10 cellular contexts compared by ENCODE assay signal in the genomic region with DNA sequence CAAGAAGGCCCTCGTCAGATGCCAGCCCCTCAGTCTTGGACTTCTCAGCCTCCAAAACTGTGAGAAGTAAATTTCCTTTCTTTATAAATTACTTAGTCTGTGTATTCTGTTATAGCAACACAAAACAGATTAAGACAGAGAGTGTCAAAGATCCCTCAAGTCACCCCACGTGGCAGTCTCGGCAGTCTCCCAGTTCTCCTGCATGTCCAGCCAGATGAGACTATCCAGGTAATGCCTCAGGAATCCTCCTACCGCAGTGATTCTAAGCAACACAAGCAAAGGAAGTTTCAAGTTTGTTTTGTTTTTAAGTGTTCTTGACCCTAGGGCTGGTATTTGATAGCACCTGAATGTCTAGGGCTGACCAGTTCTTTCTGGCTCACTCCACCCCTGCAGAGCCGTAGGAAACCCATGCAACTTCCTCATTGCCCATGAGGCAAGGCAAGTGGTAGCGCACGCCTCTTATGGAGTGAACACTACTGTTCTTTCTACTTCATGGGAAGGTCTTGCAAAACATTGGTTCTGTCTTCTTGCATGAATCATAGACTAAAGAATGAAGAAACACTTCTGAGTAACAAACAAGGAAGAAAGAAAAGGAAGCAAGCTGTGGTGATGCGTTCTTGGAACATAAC. TPM values are rescaled to one million over a fixed set of nuclear protein-coding genes. Genes with fewer than 3 reads are reported as not detected.
DNase-seq lines count a peak whose midpoint lies in the region; ATAC-seq and TF ChIP-seq lines count a peak whose summit lies in the region.
"Had no signal": no experiment of that assay in that cellular context is flagged by ENCODE, and none has a peak within 500 bp of the region (broad histone marks: within the 10 kb centered on the region; RNA-seq: fewer than 3 reads in every experiment).

No MANE protein-coding gene starts in this region.

- no peak for TF ChIP-seq EP300 in transverse colon (IDR thresholded peaks at IDR 0.05; ENCODE audit: low read depth)

- no peaks in the 10 kb centered on the region for H3K36me3 ChIP-seq in transverse colon

- no peak for TF ChIP-seq POLR2A in transverse colon (IDR thresholded peaks at IDR 0.05)

- peak overlapping the region in 1 of 4 donors; percentile 55 for H3K27ac ChIP-seq in transverse colon

- no peaks in the 10 kb centered on the region for H3K4me1 ChIP-seq in transverse colon

- 62 to 83% methylated on average over 2 to 8 of the region's 8 CpGs for WGBS in transverse colon (ENCODE audit: low coverage in 1 of 2), 2 donors

- ATAC-seq in HG03039 (IDR thresholded peaks at IDR 0.05; ENCODE audit: unreplicated experiment) (no peak), GM18498 (IDR thresholded peaks at IDR 0.05; ENCODE audit: unreplicated experiment) (no peak), HG02885 (IDR thresholded peaks at IDR 0.05; ENCODE audit: poor library complexity, unreplicated experiment) (no peak)
- ATAC-seq: SK-N-SH treated with all-trans-retinoic acid at 6 μM for 48 hours had no signal

- H3K9me3 ChIP-seq in transverse colon = no peaks in the 10 kb centered on the region

- intact Hi-C loops in transverse colon (cut with DNase I; ENCODE audit: low total_unique reads) = no loop called here

- H3K4me3 ChIP-seq in fibroblast of the aortic adventitia (ENCODE audit: low read depth, low read length) (no peak overlapping the region), transverse colon (no peak overlapping the region)

- TF ChIP-seq CTCF in fibroblast of the aortic adventitia (IDR thresholded peaks at IDR 0.05; ENCODE audit: insufficient read depth, low read length) (no peak), transverse colon (IDR thresholded peaks at IDR 0.05) (no peak)

- peak; percentile 90 for DNase-seq in HCEC 1CT
- peak; percentile 87 for DNase-seq in SIG-M5 treated with dmso at 0.1 percent for 504 hours (lab: John Stamatoyannopoulos, UW; ENCODE audit: unreplicated experiment)
- peak; percentile 81 for DNase-seq in fibroblast of the aortic adventitia (ENCODE audit: low read depth)
- peak; percentile 64 for DNase-seq in transverse colon
- DNase-seq in C1 segment of cervical spinal cord (lab: John Stamatoyannopoulos, UW) = no peak
- DNase-seq: NCI-H1105 had no signal

- in situ Hi-C loops in transverse colon (cut with MboI; ENCODE audit: low pct_ligation_motif_present in 1 of 4, low pct_unique_long_range_greater_than_20kb in 1 of 4, low sequenced_read_pairs in 3 of 4) = no loop called here

- peaks cover 4% of the 10 kb centered on the region for H3K27me3 ChIP-seq in transverse colon

RNA-seq across cellular contexts. Expression of a gene that starts 24.8 kb away (rescaled TPM):
- total RNA-seq in fibroblast of the aortic adventitia (ENCODE audit: low replicate concordance) = 1.3 TPM in 1 of 2 replicates, not detected in the other
- 1 to 10 TPM in 1 of 4 donors, not detected in 3; 1.6 TPM for total RNA-seq in transverse colon

Comparison
In these comparisons a context has a peak if more than half of its experiments do, and no peak if none do; other contexts are left out.
1. DNase-seq: peak in HCEC 1CT (single experiment), SIG-M5 treated with dmso at 0.1 percent for 504 hours (single experiment), fibroblast of the aortic adventitia (single experiment) and transverse colon (single experiment); none in C1 segment of cervical spinal cord (0 of 14).